In genomic region chr17:59397316-59398073, GRCh38 we compare ENCODE assay signal across 17 cellular contexts.
DNase-seq lines count a peak whose midpoint lies in the region; ATAC-seq and TF ChIP-seq lines count a peak whose summit lies in the region.
"Had no signal": no experiment of that assay in that cellular context is flagged by ENCODE, and none has a peak within 500 bp of the region (broad histone marks: within the 10 kb centered on the region; RNA-seq: fewer than 3 reads in every experiment).

No MANE protein-coding gene starts in this region.

- H3K4ac ChIP-seq in trophoblast cell (ENCODE audit: low read depth, low read length), result no peak overlapping the region

- no peak overlapping the region for H2BK12ac ChIP-seq in trophoblast cell (ENCODE audit: low read length)

- H3K14ac ChIP-seq in trophoblast cell (ENCODE audit: low read length), result no peak overlapping the region

- no peaks in the 10 kb centered on the region for H3K79me2 ChIP-seq in trophoblast cell (ENCODE audit: control insufficient read depth, insufficient read depth, low read length, poor library complexity)

- H3K4me3 ChIP-seq in left ventricle myocardium inferior (no peak overlapping the region), right cardiac atrium (ENCODE audit: low read length) (no peak overlapping the region), dorsolateral prefrontal cortex (no peak overlapping the region), trophoblast cell (ENCODE audit: low read depth, low read length) (no peak overlapping the region)

- H3K27ac ChIP-seq in left ventricle myocardium inferior (replicated peaks) (peak overlapping the region; percentile 74), right cardiac atrium (ENCODE audit: low read length) (no peak overlapping the region), dorsolateral prefrontal cortex (peak overlapping the region in 52 of 59 donors; percentile 27 to 92 (median 70)), trophoblast cell (ENCODE audit: low read depth, low read length) (no peak overlapping the region)
- H3K27ac ChIP-seq: KMS-11 had no signal

- H2AK5ac ChIP-seq in trophoblast cell (ENCODE audit: low read length), result no peak overlapping the region

- intact Hi-C loops in left ventricle myocardium inferior (cut with micrococcal nuclease), result no loop called here
- intact Hi-C loops in right cardiac atrium (cut with DNase I), result no loop called here
- intact Hi-C loops in dorsolateral prefrontal cortex (cut with DNase I), result no loop called here

- no peak overlapping the region for H2BK5ac ChIP-seq in trophoblast cell (ENCODE audit: low read depth, low read length, poor library complexity)

- TF ChIP-seq CTCF in left ventricle myocardium inferior (IDR thresholded peaks at IDR 0.05; ENCODE audit: borderline replicate concordance) (no peak), dorsolateral prefrontal cortex (IDR thresholded peaks at IDR 0.05 in 54 of 56, conservative IDR thresholded peaks at IDR 0.05 in 2 of 56; ENCODE audit: low read depth in 1 of 56, partially characterized antibody in 56 of 56) (no peak)

- H3K79me1 ChIP-seq in trophoblast cell (ENCODE audit: low read length), result no peaks in the 10 kb centered on the region

- no peak overlapping the region for H2BK120ac ChIP-seq in trophoblast cell (ENCODE audit: insufficient read depth, low read length, poor library complexity)

- H3K9me3 ChIP-seq in left ventricle myocardium inferior (replicated peaks) (no peaks in the 10 kb centered on the region), right cardiac atrium (ENCODE audit: control insufficient read depth, low read length) (no peaks in the 10 kb centered on the region), trophoblast cell (ENCODE audit: insufficient read depth, low read depth, low read length) (peaks cover 3% of the 10 kb centered on the region)

- no peak overlapping the region for H3K23ac ChIP-seq in trophoblast cell (ENCODE audit: low read length)

- H3K36me3 ChIP-seq in left ventricle myocardium inferior, result peaks cover 69% of the 10 kb centered on the region
- H3K36me3 ChIP-seq in trophoblast cell (ENCODE audit: control insufficient read depth in 1 of 2, insufficient read depth in 2 of 2, low read length in 2 of 2), result peaks cover 27 to 28% of the 10 kb centered on the region in 2 experiments

- no peak overlapping the region for H4K8ac ChIP-seq in trophoblast cell (ENCODE audit: low read depth, low read length)

- no peak overlapping the region for H2AFZ ChIP-seq in trophoblast cell (ENCODE audit: insufficient read depth, low read length, poor library complexity)

- H3K4me1 ChIP-seq in left ventricle myocardium inferior, result peaks cover 60% of the 10 kb centered on the region
- no peaks in the 10 kb centered on the region for H3K4me1 ChIP-seq in right cardiac atrium (ENCODE audit: control insufficient read depth, insufficient read depth, low read length)
- no peaks in the 10 kb centered on the region for H3K4me1 ChIP-seq in trophoblast cell (ENCODE audit: control insufficient read depth in 1 of 2, insufficient read depth in 2 of 2, low read length in 2 of 2)

- WGBS in right cardiac atrium, result 92% methylated on average over 15 of the region's 15 CpGs
- no CpG with 5 or more reads among the region's 15 CpGs for WGBS in trophoblast cell (ENCODE audit: extremely low coverage, insufficient coverage, insufficient read length)

- H4K91ac ChIP-seq in trophoblast cell (ENCODE audit: low read depth, low read length), result no peak overlapping the region

- H3K18ac ChIP-seq in trophoblast cell (ENCODE audit: low read length), result no peak overlapping the region

- H3K27me3 ChIP-seq in left ventricle myocardium inferior (ENCODE audit: low read depth) (no peaks in the 10 kb centered on the region), right cardiac atrium (ENCODE audit: control insufficient read depth, insufficient read depth) (no peaks in the 10 kb centered on the region), dorsolateral prefrontal cortex (no peaks in the 10 kb centered on the region), trophoblast cell (ENCODE audit: insufficient read depth, low read length) (no peaks in the 10 kb centered on the region)

- no peak overlapping the region for H4K12ac ChIP-seq in trophoblast cell (ENCODE audit: low read depth, low read length)

- no peak overlapping the region for H3K4me2 ChIP-seq in trophoblast cell (ENCODE audit: low read length)
- H3K4me2 ChIP-seq: KMS-11 had no signal

- peak overlapping the region; percentile 5 for H3K9ac ChIP-seq in trophoblast cell (ENCODE audit: low read length)
- H3K9ac ChIP-seq: KMS-11 had no signal

- ATAC-seq in right cardiac atrium, result no peak

- DNase-seq in left ventricle myocardium inferior, result no peak
- no peak for DNase-seq in right cardiac atrium
- no peak for DNase-seq in dorsolateral prefrontal cortex
- DNase-seq in trophoblast cell, result no peak
- no peak for DNase-seq in SIG-M5 treated with dmso at 0.1 percent for 504 hours (lab: John Stamatoyannopoulos, UW; ENCODE audit: unreplicated experiment)
- no peak for DNase-seq in MV-4-11 (lab: John Stamatoyannopoulos, UW)
- no peak for DNase-seq in HK-2 (ENCODE audit: unreplicated experiment)
- DNase-seq: AML-193; CD4-positive, alpha-beta T cell; DND-41; GDM1; NCI-H1092 treated with DMSO at 0.1 percent for 48 hours; NCI-H1694; NCI-H2107; NCI-H226; NCI-H526 treated with DMSO at 0.1 percent for 48 hours had no signal

Comparison
In these comparisons a context has a peak if more than half of its experiments do, and no peak if none do; other contexts are left out.
1. H3K27ac ChIP-seq: peak in left ventricle myocardium inferior (single experiment) and dorsolateral prefrontal cortex (52 of 59); none in right cardiac atrium (single experiment) and trophoblast cell (single experiment).